Comparison of ENCODE assay signal across 9 cellular contexts in genomic region chr7:151244156-151244870, GRCh38. TPM values are rescaled to one million over a fixed set of nuclear protein-coding genes. Genes with fewer than 3 reads are reported as not detected.
DNase-seq lines count a peak whose midpoint lies in the region; ATAC-seq and TF ChIP-seq lines count a peak whose summit lies in the region.
"Had no signal": no experiment of that assay in that cellular context is flagged by ENCODE, and none has a peak within 500 bp of the region (broad histone marks: within the 10 kb centered on the region; RNA-seq: fewer than 3 reads in every experiment).

No MANE protein-coding gene starts in this region.

- peak overlapping the region; percentile 86 for H3K4me2 ChIP-seq in GM23338
- peak overlapping the region; percentile 98 for H3K4me2 ChIP-seq in OCI-LY3 (ENCODE audit: low read length)

- H3K4me1 Mint-ChIP-seq in GM23338: peaks cover 57% of the 10 kb centered on the region
- peaks cover 41% of the 10 kb centered on the region for H3K4me1 Mint-ChIP-seq in activated naive CD4-positive, alpha-beta T cell treated with anti-CD3 and anti-CD28 coated beads for 36 hours (ENCODE audit: low read depth)

- intact Hi-C loops in activated naive CD4-positive, alpha-beta T cell treated with anti-CD3 and anti-CD28 coated beads for 36 hours (cut with micrococcal nuclease): loop anchor here (1.0 to 2.0 kb wide), 7 partner anchors 17 to 924 kb away; partner anchors contain the start of gene ABCF2

- H3K4me1 ChIP-seq in GM23338 (ENCODE audit: insufficient read depth) (peaks cover 26% of the 10 kb centered on the region; the same call in 1 of the 2 replicates), OCI-LY3 (ENCODE audit: low read length) (peaks cover 31% of the 10 kb centered on the region)

- TF ChIP-seq CTCF in C4-2B (conservative IDR thresholded peaks at IDR 0.05) (peak; percentile 97), GM23338 (conservative IDR thresholded peaks at IDR 0.05; ENCODE audit: low read depth in 2 of 2) (peak; percentile 84 to 99), OCI-LY3 (IDR thresholded peaks at IDR 0.05; ENCODE audit: low read depth, low read length) (peak; percentile 93)

- H3K79me2 ChIP-seq in GM23338 (replicated peaks; ENCODE audit: insufficient read depth): no peaks in the 10 kb centered on the region
- H3K79me2 ChIP-seq in OCI-LY3 (ENCODE audit: low read length): no peaks in the 10 kb centered on the region

- ATAC-seq in GM23338 (peak; percentile 7), HG03457 (IDR thresholded peaks at IDR 0.05; ENCODE audit: unreplicated experiment) (no peak)

- H3F3A ChIP-seq in GM23338 (replicated peaks; ENCODE audit: low read depth): 0 out of 2 replicates have a peak, but pooled peaks cover 5% of the 10 kb centered on the region

- no peaks in the 10 kb centered on the region for H3K9me3 ChIP-seq in OCI-LY3 (ENCODE audit: insufficient read depth, low read length)
- H3K9me3 ChIP-seq: SJSA1 had no signal

- H3K9me2 ChIP-seq in GM23338 (ENCODE audit: insufficient read depth): no peaks in the 10 kb centered on the region

- no peak overlapping the region for H3K9ac ChIP-seq in OCI-LY3 (ENCODE audit: low read length)

- peak; percentile 85 for DNase-seq in GM23338 (ENCODE audit: low spot score)
- DNase-seq in activated naive CD4-positive, alpha-beta T cell treated with anti-CD3 and anti-CD28 coated beads for 36 hours: peak; percentile 81
- DNase-seq in glomerular visceral epithelial cell (ENCODE audit: extremely low spot score): peak; percentile 38
- DNase-seq in renal cortical epithelial cell (ENCODE audit: low read depth): peak; percentile 29
- DNase-seq in HPDE6-E6E7 (ENCODE audit: extremely low spot score): no peak

- H3K4me3 Mint-ChIP-seq in GM23338: peak overlapping the region; percentile 67
- peak overlapping the region; percentile 46 for H3K4me3 Mint-ChIP-seq in activated naive CD4-positive, alpha-beta T cell treated with anti-CD3 and anti-CD28 coated beads for 36 hours

- H3K27me3 Mint-ChIP-seq in GM23338 (ENCODE audit: insufficient read depth, low read depth, poor library complexity): peaks cover 48% of the 10 kb centered on the region
- H3K27me3 Mint-ChIP-seq in activated naive CD4-positive, alpha-beta T cell treated with anti-CD3 and anti-CD28 coated beads for 36 hours (ENCODE audit: low read depth): peaks cover 26% of the 10 kb centered on the region

- peaks cover 2% of the 10 kb centered on the region; the same call in 2 of the 3 replicates for H3K36me3 Mint-ChIP-seq in GM23338 (ENCODE audit: low read depth)
- H3K36me3 Mint-ChIP-seq in activated naive CD4-positive, alpha-beta T cell treated with anti-CD3 and anti-CD28 coated beads for 36 hours (ENCODE audit: low read depth): peaks cover 2% of the 10 kb centered on the region

- H3K9me3 Mint-ChIP-seq in GM23338: no peaks in the 10 kb centered on the region; the same call in 2 of the 3 replicates
- H3K9me3 Mint-ChIP-seq in activated naive CD4-positive, alpha-beta T cell treated with anti-CD3 and anti-CD28 coated beads for 36 hours: no peaks in the 10 kb centered on the region

- H4K20me1 ChIP-seq in GM23338 (replicated peaks; ENCODE audit: insufficient read depth): no peaks in the 10 kb centered on the region
- peaks cover 8% of the 10 kb centered on the region; the same call in 1 of the 2 replicates for H4K20me1 ChIP-seq in OCI-LY3 (ENCODE audit: insufficient read depth, low read length)

- no peak overlapping the region for H3K27ac ChIP-seq in C4-2B
- H3K27ac ChIP-seq in GM23338 (ENCODE audit: low read depth): no peak overlapping the region
- H3K27ac ChIP-seq in OCI-LY3 (ENCODE audit: low read length): no peak overlapping the region
- H3K27ac ChIP-seq: SJSA1 had no signal

- H3K4me3 ChIP-seq in GM23338 (peak overlapping the region; percentile 65; the same call in 1 of the 2 replicates), OCI-LY3 (ENCODE audit: low read length) (peak overlapping the region; percentile 78)
- H3K4me3 ChIP-seq: SJSA1 had no signal

- H3K36me3 ChIP-seq in GM23338 (ENCODE audit: insufficient read depth): no peaks in the 10 kb centered on the region
- H3K36me3 ChIP-seq in OCI-LY3 (replicated peaks; ENCODE audit: low read depth, low read length): no peaks in the 10 kb centered on the region

- CTCF ChIA-PET in activated naive CD4-positive, alpha-beta T cell treated with anti-CD3 and anti-CD28 coated beads for 36 hours (lab: Charles Lee): interaction anchor here (0.6 to 6.2 kb wide), 38 partner anchors 8 to 234 kb away, joined by 3 to 97 read pairs (median 5); partner anchors contain the start of genes ABCF2 and CHPF2

- H3K27me3 ChIP-seq in GM23338 (ENCODE audit: insufficient read depth) (peaks cover 54% of the 10 kb centered on the region), OCI-LY3 (ENCODE audit: low read depth, low read length) (peaks cover 38% of the 10 kb centered on the region)
- H3K27me3 ChIP-seq: SJSA1 had no signal

- no peak overlapping the region for H3K27ac Mint-ChIP-seq in GM23338
- no peak overlapping the region for H3K27ac Mint-ChIP-seq in activated naive CD4-positive, alpha-beta T cell treated with anti-CD3 and anti-CD28 coated beads for 36 hours

- no peak overlapping the region for H2AFZ ChIP-seq in GM23338
- H2AFZ ChIP-seq in OCI-LY3 (ENCODE audit: low read depth, low read length): no peak overlapping the region

RNA-seq across cellular contexts. Expression of gene SMARCD3, which starts 4.2 kb away (rescaled TPM):
- total RNA-seq in GM23338 (2014; rRNA removed; shearing (Covaris generic)): 2.2 and 3.3 TPM in 2 replicates
- polyA plus RNA-seq in GM23338 (2016; fragmentation: Nextera tagmentation; extraction: Ambion mirVana): 2.7 and 4.0 TPM in 2 replicates
- 1 to 10 TPM; 4.5 to 5.8 TPM for total RNA-seq in activated naive CD4-positive, alpha-beta T cell treated with anti-CD3 and anti-CD28 coated beads for 36 hours
- 3.8 and 15.0 TPM in 2 replicates for total RNA-seq in renal cortical epithelial cell

RNA-seq across cellular contexts. Expression of gene CHPF2, which starts 12.0 kb away (rescaled TPM):
- total RNA-seq in GM23338 (2014; rRNA removed; shearing (Covaris generic)): 24.9 and 26.1 TPM in 2 replicates
- polyA plus RNA-seq in GM23338 (2016; fragmentation: Nextera tagmentation; extraction: Ambion mirVana): 4.8 and 5.4 TPM in 2 replicates
- total RNA-seq in activated naive CD4-positive, alpha-beta T cell treated with anti-CD3 and anti-CD28 coated beads for 36 hours: 10 to 100 TPM; 21.0 TPM
- total RNA-seq in renal cortical epithelial cell: 49.1 and 65.9 TPM in 2 replicates

RNA-seq across cellular contexts. Expression of gene ABCF2, which starts 17.3 kb away (rescaled TPM):
- 47.9 and 58.7 TPM in 2 replicates for total RNA-seq in GM23338 (2014; rRNA removed; shearing (Covaris generic))
- 17.8 and 18.7 TPM in 2 replicates for polyA plus RNA-seq in GM23338 (2016; fragmentation: Nextera tagmentation; extraction: Ambion mirVana)
- 10 to 100 TPM; 33.9 to 35.5 TPM for total RNA-seq in activated naive CD4-positive, alpha-beta T cell treated with anti-CD3 and anti-CD28 coated beads for 36 hours
- 80.6 and 82.7 TPM in 2 replicates for total RNA-seq in renal cortical epithelial cell

RNA-seq across cellular contexts. Expression of gene H2BK1, which starts 34.0 kb away (rescaled TPM):
- not detected in 2 replicates for total RNA-seq in GM23338 (2014; rRNA removed; shearing (Covaris generic))
- polyA plus RNA-seq in GM23338 (2016; fragmentation: Nextera tagmentation; extraction: Ambion mirVana): not detected in 2 replicates
- not detected for total RNA-seq in activated naive CD4-positive, alpha-beta T cell treated with anti-CD3 and anti-CD28 coated beads for 36 hours
- not detected in 2 replicates for total RNA-seq in renal cortical epithelial cell
- total RNA-seq: SJSA1 had no signal

RNA-seq across cellular contexts. Expression of gene ASB10, which starts 57.3 kb away (rescaled TPM):
- not detected in 2 replicates for total RNA-seq in GM23338 (2014; rRNA removed; shearing (Covaris generic))
- polyA plus RNA-seq in GM23338 (2016; fragmentation: Nextera tagmentation; extraction: Ambion mirVana): not detected in 2 replicates
- not detected for total RNA-seq in activated naive CD4-positive, alpha-beta T cell treated with anti-CD3 and anti-CD28 coated beads for 36 hours
- total RNA-seq in renal cortical epithelial cell: not detected in 2 replicates
- total RNA-seq: SJSA1 had no signal
